ENCODE assay signal across 15 cellular contexts in the genomic region with DNA sequence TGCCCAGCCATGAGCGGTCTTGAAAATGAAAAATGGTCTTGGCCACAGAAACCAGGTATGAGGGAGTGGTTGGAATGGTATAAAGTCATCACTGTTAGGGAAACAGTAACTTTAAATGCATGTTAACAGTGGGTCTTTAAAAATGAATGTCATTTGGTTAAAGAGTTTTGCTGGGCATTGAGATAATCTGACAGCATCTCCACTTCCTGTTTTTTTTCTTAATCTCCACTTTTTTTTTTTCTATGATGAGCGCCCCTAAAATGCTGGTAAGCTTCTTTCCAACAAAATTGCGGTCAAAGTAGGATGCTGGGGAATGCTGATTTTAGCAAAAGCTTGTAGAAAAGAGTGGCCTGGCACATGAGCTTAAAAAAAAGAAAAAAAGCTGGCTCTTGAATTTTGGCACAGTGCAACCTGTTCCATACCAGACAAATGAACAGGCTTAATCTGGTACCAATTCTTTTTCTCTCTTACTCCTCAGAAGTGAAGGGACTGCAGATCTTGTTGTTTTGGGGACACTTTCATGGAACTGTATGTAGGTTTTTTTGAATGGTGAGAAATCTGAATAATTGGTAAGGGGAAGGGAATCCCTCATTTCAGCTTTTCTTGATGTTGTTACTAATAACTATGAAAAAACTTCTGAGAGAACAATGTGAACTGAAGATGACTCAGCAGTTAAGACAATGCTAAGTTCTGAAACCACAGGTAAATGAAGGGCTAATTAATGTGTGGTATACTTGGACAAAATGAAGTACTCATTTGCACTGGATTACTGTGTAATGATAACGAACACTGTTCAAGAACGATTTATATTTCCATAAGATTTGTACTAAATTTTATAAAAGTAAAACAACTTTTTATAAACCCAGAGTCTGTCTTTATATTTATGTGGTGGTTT. TPM values are rescaled to one million over a fixed set of nuclear protein-coding genes. Genes with fewer than 3 reads are reported as not detected.
DNase-seq lines count a peak whose midpoint lies in the region; ATAC-seq, FAIRE-seq and TF ChIP-seq lines count a peak whose summit lies in the region.
"Had no signal": no experiment of that assay in that cellular context is flagged by ENCODE, and none has a peak within 500 bp of the region (broad histone marks: within the 10 kb centered on the region; RNA-seq: fewer than 3 reads in every experiment).

No MANE protein-coding gene starts in this region.

- TF ChIP-seq POLR2A in heart left ventricle (IDR thresholded peaks at IDR 0.05) (no peak), uterus (IDR thresholded peaks at IDR 0.05) (no peak)

- whole genome bisulfite sequencing in heart left ventricle, 4 donors: 86 to 88% (median 87%) methylated on average over 5 of the region's 5 CpGs

- H3K4me1 ChIP-seq in heart left ventricle (peaks cover 3 to 49% (median 34%) of the 10 kb centered on the region in 12 donors), astrocyte (ENCODE audit: insufficient read depth, low read length) (peaks cover 45% of the 10 kb centered on the region), uterus (no peaks in the 10 kb centered on the region)

- peaks cover 24% of the 10 kb centered on the region for H3K79me2 ChIP-seq in astrocyte (ENCODE audit: insufficient read depth, low read length)

- H3K36me3 ChIP-seq in heart left ventricle: peaks cover 0 to 26% (median 8%) of the 10 kb centered on the region in 9 donors
- peaks cover 9% of the 10 kb centered on the region for H3K36me3 ChIP-seq in astrocyte (ENCODE audit: insufficient read depth, low read length)
- no peaks in the 10 kb centered on the region for H3K36me3 ChIP-seq in uterus

- peaks cover 0 to 23% (median 0%) of the 10 kb centered on the region in 9 donors for H3K27me3 ChIP-seq in heart left ventricle
- H3K27me3 ChIP-seq in astrocyte (ENCODE audit: insufficient read depth, low read length): no peaks in the 10 kb centered on the region
- H3K27me3 ChIP-seq in uterus: no peaks in the 10 kb centered on the region

- DNase-seq in heart left ventricle: no peak
- no peak for DNase-seq in cardiac septum (ENCODE audit: low spot score)
- peak; percentile 48 for DNase-seq in astrocyte (ENCODE audit: low read depth)
- peak; percentile 78 for DNase-seq in fibroblast of the aortic adventitia (ENCODE audit: low read depth)
- no peak for DNase-seq in uterus
- no peak for DNase-seq in ACHN
- DNase-seq in urothelium cell line (ENCODE audit: low spot score): no peak
- DNase-seq: 8988T; activated CD4-positive, alpha-beta memory T cell treated with anti-CD3 and anti-CD28 coated beads, Interleukin-2, amount 10 ng/mL, durations not matched to agents 7 days and 5 days; activated gamma-delta T cell treated with Interleukin-2 at 50 U/mL for 16 hours; Calu3; PC-3 had no signal

- peaks cover 13% of the 10 kb centered on the region for H4K20me1 ChIP-seq in astrocyte (ENCODE audit: insufficient read depth, low read length)

- in situ Hi-C loops in ACHN (cut with HindIII; ENCODE audit: low pct_ligation_motif_present, low pct_unique_long_range_greater_than_20kb, low sequenced_read_pairs): no loop called here

- FAIRE-seq in astrocyte (lab: Jason Lieb, UNC) (no peak), urothelium cell line (lab: Jason Lieb, UNC) (no peak)

- H3K4me2 ChIP-seq in astrocyte (ENCODE audit: low read length): peak overlapping the region; percentile 17

- H3K4me1 Mint-ChIP-seq in astrocyte (ENCODE audit: low read depth, unreplicated experiment): peaks cover 38% of the 10 kb centered on the region

- H3K9ac ChIP-seq in astrocyte (ENCODE audit: low read length): peak overlapping the region; percentile 9

- H2AFZ ChIP-seq in astrocyte (ENCODE audit: low read depth, low read length): no peak overlapping the region

- H3K36me3 Mint-ChIP-seq in astrocyte (ENCODE audit: low read depth, unreplicated experiment): peaks cover 4% of the 10 kb centered on the region

- H3K9me3 ChIP-seq in heart left ventricle (no peaks in the 10 kb centered on the region), astrocyte (ENCODE audit: insufficient read depth, low read depth, low read length) (no peaks in the 10 kb centered on the region), uterus (no peaks in the 10 kb centered on the region)

- H3K27ac ChIP-seq in heart left ventricle (peak overlapping the region; percentile 5 to 99 (median 80)), astrocyte (ENCODE audit: low read depth, low read length) (peak overlapping the region; percentile 12), uterus (peak overlapping the region; percentile 38 to 97)

- H3K27me3 Mint-ChIP-seq in astrocyte (ENCODE audit: low read depth, unreplicated experiment): no peaks in the 10 kb centered on the region

- H3K9me3 Mint-ChIP-seq in astrocyte (ENCODE audit: unreplicated experiment): no peaks in the 10 kb centered on the region
- H3K9me3 Mint-ChIP-seq: activated CD4-positive, alpha-beta memory T cell treated with anti-CD3 and anti-CD28 coated beads, Interleukin-2, amount 10 ng/mL, durations not matched to agents 7 days and 5 days; T-helper 2 cell treated with Interferon-gamma antibody and Interleukin-4, amounts not matched to agents 5 μg/mL and 100 μg/mL, for 36 hours had no signal

- peak overlapping the region; percentile 66 for H3K27ac Mint-ChIP-seq in astrocyte (ENCODE audit: unreplicated experiment)
- H3K27ac Mint-ChIP-seq: activated CD4-positive, alpha-beta memory T cell treated with anti-CD3 and anti-CD28 coated beads, Interleukin-2, amount 10 ng/mL, durations not matched to agents 7 days and 5 days; T-helper 2 cell treated with Interferon-gamma antibody and Interleukin-4, amounts not matched to agents 5 μg/mL and 100 μg/mL, for 36 hours had no signal

- intact Hi-C loops in heart left ventricle (cut with DNase I) (loop anchor here in 5 of 10 donors (10.0 kb wide), 5 partner anchors 102 to 862 kb away; no protein-coding TSS in a partner anchor), cardiac septum (cut with DNase I) (no loop called here), uterus (cut with DNase I; ENCODE audit: low total_unique reads) (no loop called here)

- no peak for TF ChIP-seq CTCF in heart left ventricle (IDR thresholded peaks at IDR 0.05)
- no peak for TF ChIP-seq CTCF in astrocyte (IDR thresholded peaks at IDR 0.05; ENCODE audit: insufficient read depth, low read depth, low read length)
- no peak for TF ChIP-seq CTCF in fibroblast of the aortic adventitia (IDR thresholded peaks at IDR 0.05; ENCODE audit: insufficient read depth, low read length)
- no peak for TF ChIP-seq CTCF in uterus (IDR thresholded peaks at IDR 0.05)

- ATAC-seq in heart left ventricle (no peak), HG02870 (IDR thresholded peaks at IDR 0.05; ENCODE audit: unreplicated experiment) (no peak)
- ATAC-seq: PC-3, sciatic nerve had no signal

- no peak overlapping the region for H3K4me3 Mint-ChIP-seq in astrocyte (ENCODE audit: unreplicated experiment)
- H3K4me3 Mint-ChIP-seq: activated CD4-positive, alpha-beta memory T cell treated with anti-CD3 and anti-CD28 coated beads, Interleukin-2, amount 10 ng/mL, durations not matched to agents 7 days and 5 days; T-helper 2 cell treated with Interferon-gamma antibody and Interleukin-4, amounts not matched to agents 5 μg/mL and 100 μg/mL, for 36 hours had no signal

- H3K4me3 ChIP-seq in heart left ventricle (peak overlapping the region in 1 of 12 donors; percentile 18), astrocyte (ENCODE audit: insufficient read depth, low read depth, low read length) (no peak overlapping the region), fibroblast of the aortic adventitia (ENCODE audit: low read depth, low read length) (no peak overlapping the region), uterus (no peak overlapping the region)

RNA-seq across cellular contexts. Expression of a gene that starts 3.1 kb away (rescaled TPM):
- total RNA-seq in heart left ventricle (100 to 1,000 TPM in 7 of 9 donors, 10 to 100 TPM in 2; 79.3 to 140 (median 114) TPM), cardiac septum (138 TPM), astrocyte (78.0 and 83.1 TPM in 2 replicates), fibroblast of the aortic adventitia (ENCODE audit: low replicate concordance) (85.2 and 103 TPM in 2 replicates), uterus (100 to 1,000 TPM in 2 of 4 donors, 10 to 100 TPM in 2; 82.6 to 161 (median 125) TPM)
- polyA plus RNA-seq in heart left ventricle: 10 to 100 TPM; 22.0 to 52.2 TPM

RNA-seq across cellular contexts. Expression of a gene that starts 8.0 kb away (rescaled TPM):
- 10 to 100 TPM in 6 of 9 donors, 1 to 10 TPM in 3; 9.4 to 15.0 (median 10.3) TPM for total RNA-seq in heart left ventricle
- polyA plus RNA-seq in heart left ventricle: 10 to 100 TPM in 1 of 2 donors, 1 to 10 TPM in 1; 4.0 to 12.2 TPM
- total RNA-seq in cardiac septum: 16.6 TPM
- total RNA-seq in astrocyte: 9.3 and 9.5 TPM in 2 replicates
- total RNA-seq in fibroblast of the aortic adventitia (ENCODE audit: low replicate concordance): 5.8 and 6.4 TPM in 2 replicates
- total RNA-seq in uterus: 10 to 100 TPM in 2 of 4 donors, 1 to 10 TPM in 1, under 1 TPM in 1; 0.51 to 17.1 (median 6.4) TPM

Comparison
In these comparisons a context has a peak if more than half of its experiments do, and no peak if none do; other contexts are left out.
1. DNase-seq: peak in astrocyte (single experiment) and fibroblast of the aortic adventitia (single experiment); none in heart left ventricle (0 of 5), cardiac septum (single experiment), uterus (0 of 2), ACHN (single experiment) and urothelium cell line (single experiment).
2. H3K27ac ChIP-seq: peak in every context shown above with its lines; median percentile 80 in heart left ventricle; 68 in uterus; 12 in astrocyte.